Comparison of ENCODE assay signal across 1 cellular context in the genomic region with DNA sequence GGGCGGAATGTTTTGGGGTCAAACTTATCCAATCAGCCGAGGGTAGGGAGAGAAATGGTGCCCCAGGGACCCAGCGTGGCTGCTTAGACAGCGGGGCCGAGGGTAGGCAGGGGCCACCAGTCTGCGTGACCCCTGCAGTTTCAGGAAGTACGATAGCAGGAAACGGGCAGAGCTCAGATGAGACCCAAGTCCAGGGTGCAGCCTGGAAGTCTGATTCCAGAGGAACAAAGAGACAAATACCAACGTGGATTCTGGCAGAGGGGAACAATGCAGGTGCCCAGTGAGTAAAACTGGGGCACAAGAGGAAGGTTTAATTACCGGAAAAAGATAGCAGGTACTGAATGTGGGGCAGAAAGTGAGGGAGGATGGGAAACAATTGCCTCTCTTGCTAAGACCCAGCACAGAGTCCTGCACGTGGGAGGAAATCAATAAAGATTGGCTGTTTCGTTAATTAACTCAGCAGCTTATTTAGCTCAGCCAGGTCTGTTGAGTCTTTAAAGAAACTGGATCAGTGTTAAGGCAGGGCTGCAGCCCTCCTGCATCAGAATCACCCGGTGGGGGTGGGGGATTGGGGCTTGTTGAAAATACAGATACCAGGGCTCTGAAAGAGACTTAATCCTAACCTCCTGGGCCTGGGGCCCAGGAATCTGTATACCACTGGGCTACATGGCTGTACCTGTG.
TF ChIP-seq lines count a peak whose summit lies in the region.

No MANE protein-coding gene starts in this region.

TF ChIP-seq in HepG2, 621 proteins besides CTCF, POLR2A, EP300 and RAD21 (continued from another document):
- TF ChIP-seq RXRB (CRISPR knock-in tag; IDR thresholded peaks at IDR 0.05; ENCODE audit: borderline replicate concordance) (peak; percentile 26; the same call in 1 of the 2 replicates), TBL1XR1 (IDR thresholded peaks at IDR 0.05; ENCODE audit: borderline replicate concordance, low read length, partially characterized antibody) (no peak), THRA (CRISPR knock-in tag; IDR thresholded peaks at IDR 0.05; ENCODE audit: borderline replicate concordance) (no peak), HNRNPH1 (optimal IDR thresholded peaks at IDR 0.05; ENCODE audit: low read depth, low read length) (no peak), ZSCAN12 (CRISPR knock-in tag; IDR thresholded peaks at IDR 0.05) (no peak), SMAD1 (CRISPR knock-in tag; IDR thresholded peaks at IDR 0.05; ENCODE audit: borderline replicate concordance, low read depth) (no peak), ZBTB4 (CRISPR knock-in tag; IDR thresholded peaks at IDR 0.05; ENCODE audit: borderline replicate concordance) (no peak), NR1H2 (CRISPR knock-in tag; IDR thresholded peaks at IDR 0.05; ENCODE audit: borderline replicate concordance, low read depth) (no peak), ZSCAN31 (CRISPR knock-in tag; IDR thresholded peaks at IDR 0.05; ENCODE audit: low read depth) (no peak), NONO (IDR thresholded peaks at IDR 0.05) (no peak), NONO (CRISPR knock-in tag; conservative IDR thresholded peaks at IDR 0.05) (no peak), GRHL1 (CRISPR knock-in tag; conservative IDR thresholded peaks at IDR 0.05) (no peak), HMGA1 (CRISPR knock-in tag; conservative IDR thresholded peaks at IDR 0.05) (no peak), ZNF446 (CRISPR knock-in tag; IDR thresholded peaks at IDR 0.05) (no peak), HNF4A (CRISPR knock-in tag; IDR thresholded peaks at IDR 0.05) (no peak), SPEN (CRISPR knock-in tag; IDR thresholded peaks at IDR 0.05; ENCODE audit: low read depth) (no peak), HNRNPL (IDR thresholded peaks at IDR 0.05; ENCODE audit: low read depth, low read length) (no peak), SETDB1 (CRISPR knock-in tag; IDR thresholded peaks at IDR 0.05; ENCODE audit: borderline replicate concordance) (no peak), ZNF782 (CRISPR knock-in tag; IDR thresholded peaks at IDR 0.05; ENCODE audit: borderline replicate concordance) (no peak), ETV5 (CRISPR knock-in tag; IDR thresholded peaks at IDR 0.05; ENCODE audit: borderline replicate concordance) (peak; percentile 44; the same call in 1 of the 2 replicates), KAT8 (CRISPR knock-in tag; IDR thresholded peaks at IDR 0.05) (no peak), RCOR2 (CRISPR knock-in tag; IDR thresholded peaks at IDR 0.05) (no peak), POLR2AphosphoS5 (IDR thresholded peaks at IDR 0.05; ENCODE audit: low read depth, low read length) (0 out of 2 replicates have a peak, but pooled peaks have one; percentile 26), PAF1 (CRISPR knock-in tag; IDR thresholded peaks at IDR 0.05) (no peak), JDP2 (CRISPR knock-in tag; IDR thresholded peaks at IDR 0.05; ENCODE audit: borderline replicate concordance) (no peak), ZNF790 (CRISPR knock-in tag; IDR thresholded peaks at IDR 0.05; ENCODE audit: borderline replicate concordance) (no peak), FIP1L1 (IDR thresholded peaks at IDR 0.05; ENCODE audit: borderline replicate concordance, insufficient read depth, low read depth, low read length) (no peak), ZFX (CRISPR knock-in tag; IDR thresholded peaks at IDR 0.05; ENCODE audit: low read depth) (no peak), ZNF687 (CRISPR knock-in tag; IDR thresholded peaks at IDR 0.05) (peak; percentile 41), MXD4 (CRISPR knock-in tag; IDR thresholded peaks at IDR 0.05) (no peak)
- TF ChIP-seq, protein P1, sequence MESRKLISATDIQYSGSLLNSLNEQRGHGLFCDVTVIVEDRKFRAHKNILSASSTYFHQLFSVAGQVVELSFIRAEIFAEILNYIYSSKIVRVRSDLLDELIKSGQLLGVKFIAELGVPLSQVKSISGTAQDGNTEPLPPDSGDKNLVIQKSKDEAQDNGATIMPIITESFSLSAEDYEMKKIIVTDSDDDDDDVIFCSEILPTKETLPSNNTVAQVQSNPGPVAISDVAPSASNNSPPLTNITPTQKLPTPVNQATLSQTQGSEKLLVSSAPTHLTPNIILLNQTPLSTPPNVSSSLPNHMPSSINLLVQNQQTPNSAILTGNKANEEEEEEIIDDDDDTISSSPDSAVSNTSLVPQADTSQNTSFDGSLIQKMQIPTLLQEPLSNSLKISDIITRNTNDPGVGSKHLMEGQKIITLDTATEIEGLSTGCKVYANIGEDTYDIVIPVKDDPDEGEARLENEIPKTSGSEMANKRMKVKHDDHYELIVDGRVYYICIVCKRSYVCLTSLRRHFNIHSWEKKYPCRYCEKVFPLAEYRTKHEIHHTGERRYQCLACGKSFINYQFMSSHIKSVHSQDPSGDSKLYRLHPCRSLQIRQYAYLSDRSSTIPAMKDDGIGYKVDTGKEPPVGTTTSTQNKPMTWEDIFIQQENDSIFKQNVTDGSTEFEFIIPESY (CRISPR knock-in tag; IDR thresholded peaks at IDR 0.05) = no peak
- TF ChIP-seq, protein P2, sequence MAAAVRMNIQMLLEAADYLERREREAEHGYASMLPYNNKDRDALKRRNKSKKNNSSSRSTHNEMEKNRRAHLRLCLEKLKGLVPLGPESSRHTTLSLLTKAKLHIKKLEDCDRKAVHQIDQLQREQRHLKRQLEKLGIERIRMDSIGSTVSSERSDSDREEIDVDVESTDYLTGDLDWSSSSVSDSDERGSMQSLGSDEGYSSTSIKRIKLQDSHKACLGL (CRISPR knock-in tag; IDR thresholded peaks at IDR 0.05) = no peak
- TF ChIP-seq, protein P3, sequence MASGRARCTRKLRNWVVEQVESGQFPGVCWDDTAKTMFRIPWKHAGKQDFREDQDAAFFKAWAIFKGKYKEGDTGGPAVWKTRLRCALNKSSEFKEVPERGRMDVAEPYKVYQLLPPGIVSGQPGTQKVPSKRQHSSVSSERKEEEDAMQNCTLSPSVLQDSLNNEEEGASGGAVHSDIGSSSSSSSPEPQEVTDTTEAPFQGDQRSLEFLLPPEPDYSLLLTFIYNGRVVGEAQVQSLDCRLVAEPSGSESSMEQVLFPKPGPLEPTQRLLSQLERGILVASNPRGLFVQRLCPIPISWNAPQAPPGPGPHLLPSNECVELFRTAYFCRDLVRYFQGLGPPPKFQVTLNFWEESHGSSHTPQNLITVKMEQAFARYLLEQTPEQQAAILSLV (CRISPR knock-in tag; IDR thresholded peaks at IDR 0.05; ENCODE audit: borderline replicate concordance) = no peak
- TF ChIP-seq, protein P4, sequence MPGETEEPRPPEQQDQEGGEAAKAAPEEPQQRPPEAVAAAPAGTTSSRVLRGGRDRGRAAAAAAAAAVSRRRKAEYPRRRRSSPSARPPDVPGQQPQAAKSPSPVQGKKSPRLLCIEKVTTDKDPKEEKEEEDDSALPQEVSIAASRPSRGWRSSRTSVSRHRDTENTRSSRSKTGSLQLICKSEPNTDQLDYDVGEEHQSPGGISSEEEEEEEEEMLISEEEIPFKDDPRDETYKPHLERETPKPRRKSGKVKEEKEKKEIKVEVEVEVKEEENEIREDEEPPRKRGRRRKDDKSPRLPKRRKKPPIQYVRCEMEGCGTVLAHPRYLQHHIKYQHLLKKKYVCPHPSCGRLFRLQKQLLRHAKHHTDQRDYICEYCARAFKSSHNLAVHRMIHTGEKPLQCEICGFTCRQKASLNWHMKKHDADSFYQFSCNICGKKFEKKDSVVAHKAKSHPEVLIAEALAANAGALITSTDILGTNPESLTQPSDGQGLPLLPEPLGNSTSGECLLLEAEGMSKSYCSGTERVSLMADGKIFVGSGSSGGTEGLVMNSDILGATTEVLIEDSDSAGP (CRISPR knock-in tag; IDR thresholded peaks at IDR 0.05; ENCODE audit: borderline replicate concordance) = no peak
TF ChIP-seq in HepG2: peak in this region for 21.
